14 cellular contexts compared by ENCODE assay signal in the genomic region with DNA sequence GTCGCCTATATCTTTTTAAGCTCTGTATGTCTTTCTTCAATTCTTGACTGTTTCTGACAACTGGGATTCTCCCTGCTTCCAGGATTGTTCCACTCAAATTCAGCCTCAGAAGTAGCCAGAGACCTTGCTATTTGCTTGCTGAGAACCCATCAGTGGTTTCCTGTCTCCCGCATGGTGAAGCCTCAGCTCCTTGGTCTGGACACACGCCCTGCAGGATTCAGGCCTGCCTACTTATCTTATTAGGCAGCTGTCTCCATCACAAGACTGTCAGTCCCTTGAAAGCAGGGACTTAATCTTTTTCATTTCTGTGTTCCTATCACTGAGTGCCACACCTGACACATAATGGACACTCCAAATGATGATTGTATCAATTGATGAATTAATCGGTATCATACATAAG.
DNase-seq lines count a peak whose midpoint lies in the region; ATAC-seq, FAIRE-seq and TF ChIP-seq lines count a peak whose summit lies in the region.
"Had no signal": no experiment of that assay in that cellular context is flagged by ENCODE, and none has a peak within 500 bp of the region (broad histone marks: within the 10 kb centered on the region; RNA-seq: fewer than 3 reads in every experiment).

No MANE protein-coding gene starts in this region.

- H3K4me1 Mint-ChIP-seq in astrocyte (ENCODE audit: low read depth, unreplicated experiment) (no peaks in the 10 kb centered on the region), osteocyte (ENCODE audit: unreplicated experiment) (peaks cover 20% of the 10 kb centered on the region)
- H3K4me1 Mint-ChIP-seq in activated CD4-positive, alpha-beta T cell treated with anti-CD3 and anti-CD28 coated beads, Interleukin-2, amount 10 ng/mL, durations not matched to agents 7 days and 5 days = no peaks in the 10 kb centered on the region
- H3K4me1 Mint-ChIP-seq in activated CD4-positive, alpha-beta T cell treated with anti-CD3 and anti-CD28 coated beads for 36 hours = no peaks in the 10 kb centered on the region

- ATAC-seq in activated CD4-positive, alpha-beta T cell treated with anti-CD3 and anti-CD28 coated beads for 36 hours = no peak
- no peak for ATAC-seq in HG02970 (IDR thresholded peaks at IDR 0.05; ENCODE audit: low FRiP score, unreplicated experiment)

- H3K9me3 Mint-ChIP-seq in astrocyte (ENCODE audit: unreplicated experiment) (peaks cover 3% of the 10 kb centered on the region), osteocyte (ENCODE audit: unreplicated experiment) (no peaks in the 10 kb centered on the region)
- H3K9me3 Mint-ChIP-seq in activated CD4-positive, alpha-beta T cell treated with anti-CD3 and anti-CD28 coated beads, Interleukin-2, amount 10 ng/mL, durations not matched to agents 7 days and 5 days = peaks cover 2% of the 10 kb centered on the region
- no peaks in the 10 kb centered on the region for H3K9me3 Mint-ChIP-seq in activated CD4-positive, alpha-beta T cell treated with anti-CD3 and anti-CD28 coated beads for 36 hours (ENCODE audit: low read depth)

- H3K4me1 ChIP-seq in BLaER1 treated with 17β-estradiol and CSF1 and Interleukin-3, amounts not matched to agents 10 nM and 100 nM = peaks cover 7 to 17% (median 14%) of the 10 kb centered on the region in 10 experiments; a peak in 19 of 20 replicates
- no peaks in the 10 kb centered on the region for H3K4me1 ChIP-seq in astrocyte (ENCODE audit: insufficient read depth, low read length)

- H3K36me3 ChIP-seq in BLaER1 treated with 17β-estradiol and CSF1 and Interleukin-3, amounts not matched to agents 10 nM and 100 nM = no peaks in the 10 kb centered on the region
- no peaks in the 10 kb centered on the region for H3K36me3 ChIP-seq in astrocyte (ENCODE audit: insufficient read depth, low read length)

- FAIRE-seq in astrocyte (lab: Jason Lieb, UNC) = no peak

- peak overlapping the region in 2 of 11 experiments; percentile 8 to 38; a peak in 2 of 22 replicates for H3K27ac ChIP-seq in BLaER1 treated with 17β-estradiol and CSF1 and Interleukin-3, amounts not matched to agents 10 nM and 100 nM
- no peak overlapping the region for H3K27ac ChIP-seq in astrocyte (ENCODE audit: low read depth, low read length)
- H3K27ac ChIP-seq: GM23248 had no signal

- H3K9ac ChIP-seq in BLaER1 treated with 17β-estradiol and CSF1 and Interleukin-3, amounts not matched to agents 10 nM and 100 nM = no peak overlapping the region
- H3K9ac ChIP-seq in astrocyte (ENCODE audit: low read length) = no peak overlapping the region
- H3K9ac ChIP-seq: GM23248 had no signal

- H2AFZ ChIP-seq in astrocyte (ENCODE audit: low read depth, low read length) = no peak overlapping the region
- H2AFZ ChIP-seq: GM23248 had no signal

- H3K27ac Mint-ChIP-seq in astrocyte (ENCODE audit: unreplicated experiment) = no peak overlapping the region
- peak overlapping the region; percentile 69 for H3K27ac Mint-ChIP-seq in osteocyte (ENCODE audit: unreplicated experiment)
- H3K27ac Mint-ChIP-seq in activated CD4-positive, alpha-beta T cell treated with anti-CD3 and anti-CD28 coated beads, Interleukin-2, amount 10 ng/mL, durations not matched to agents 7 days and 5 days = no peak overlapping the region
- H3K27ac Mint-ChIP-seq in activated CD4-positive, alpha-beta T cell treated with anti-CD3 and anti-CD28 coated beads for 36 hours = no peak overlapping the region

- H3K27me3 Mint-ChIP-seq in astrocyte (ENCODE audit: low read depth, unreplicated experiment) = peaks cover 3% of the 10 kb centered on the region
- H3K27me3 Mint-ChIP-seq in osteocyte (ENCODE audit: unreplicated experiment) = no peaks in the 10 kb centered on the region
- no peaks in the 10 kb centered on the region for H3K27me3 Mint-ChIP-seq in activated CD4-positive, alpha-beta T cell treated with anti-CD3 and anti-CD28 coated beads, Interleukin-2, amount 10 ng/mL, durations not matched to agents 7 days and 5 days
- peaks cover 5% of the 10 kb centered on the region for H3K27me3 Mint-ChIP-seq in activated CD4-positive, alpha-beta T cell treated with anti-CD3 and anti-CD28 coated beads for 36 hours

- peak overlapping the region in 9 of 11 experiments; percentile 32 to 79 (median 74); a peak in 18 of 22 replicates for H3K4me2 ChIP-seq in BLaER1 treated with 17β-estradiol and CSF1 and Interleukin-3, amounts not matched to agents 10 nM and 100 nM
- no peak overlapping the region for H3K4me2 ChIP-seq in astrocyte (ENCODE audit: low read length)

- H3K79me2 ChIP-seq in astrocyte (ENCODE audit: insufficient read depth, low read length) = no peaks in the 10 kb centered on the region

- no peak overlapping the region for H3K4me3 ChIP-seq in AG10803 (ENCODE audit: low read length)
- H3K4me3 ChIP-seq in BLaER1 treated with 17β-estradiol and CSF1 and Interleukin-3, amounts not matched to agents 10 nM and 100 nM = no peak overlapping the region
- H3K4me3 ChIP-seq in astrocyte (ENCODE audit: insufficient read depth, low read depth, low read length) = no peak overlapping the region
- H3K4me3 ChIP-seq: GM23248 had no signal

- POLR2A ChIA-PET in activated CD4-positive, alpha-beta T cell treated with anti-CD3 and anti-CD28 coated beads, Interleukin-2, amount 10 ng/mL, durations not matched to agents 7 days and 5 days (lab: Charles Lee) = no interaction called here
- POLR2A ChIA-PET in activated CD4-positive, alpha-beta T cell treated with anti-CD3 and anti-CD28 coated beads for 36 hours (lab: Charles Lee) = no interaction called here

- DNase-seq in AG10803 (ENCODE audit: low read depth) = peak; percentile 27
- peak; percentile 49 for DNase-seq in astrocyte (ENCODE audit: low read depth)
- no peak for DNase-seq in osteocyte (ENCODE audit: extremely low spot score, unreplicated experiment)
- no peak for DNase-seq in activated CD4-positive, alpha-beta T cell treated with anti-CD3 and anti-CD28 coated beads, Interleukin-2, amount 10 ng/mL, durations not matched to agents 7 days and 5 days
- no peak for DNase-seq in activated CD4-positive, alpha-beta T cell treated with anti-CD3 and anti-CD28 coated beads for 36 hours
- DNase-seq in NCI-H2171 (lab: John Stamatoyannopoulos, UW) = no peak
- DNase-seq: ACHN, DMS 273 treated with DMSO at 0.1 percent for 48 hours, GM23248, KBM-7, NCI-H1048, NCI-H748 treated with DMSO at 0.1 percent for 48 hours had no signal

- H3K4me3 Mint-ChIP-seq in astrocyte (ENCODE audit: unreplicated experiment) = no peak overlapping the region
- no peak overlapping the region for H3K4me3 Mint-ChIP-seq in osteocyte (ENCODE audit: unreplicated experiment)
- no peak overlapping the region for H3K4me3 Mint-ChIP-seq in activated CD4-positive, alpha-beta T cell treated with anti-CD3 and anti-CD28 coated beads, Interleukin-2, amount 10 ng/mL, durations not matched to agents 7 days and 5 days
- H3K4me3 Mint-ChIP-seq in activated CD4-positive, alpha-beta T cell treated with anti-CD3 and anti-CD28 coated beads for 36 hours = no peak overlapping the region

- intact Hi-C loops in activated CD4-positive, alpha-beta T cell treated with anti-CD3 and anti-CD28 coated beads for 36 hours (cut with DNase I, micrococcal nuclease) = no loop called here

- CTCF ChIA-PET in activated CD4-positive, alpha-beta T cell treated with anti-CD3 and anti-CD28 coated beads, Interleukin-2, amount 10 ng/mL, durations not matched to agents 7 days and 5 days (lab: Charles Lee) = no interaction called here
- CTCF ChIA-PET in activated CD4-positive, alpha-beta T cell treated with anti-CD3 and anti-CD28 coated beads for 36 hours (lab: Charles Lee) = interaction anchor here (1.5 kb wide), 1 partner anchor 23 kb away, joined by 3 read pairs; no protein-coding TSS in a partner anchor

- H3K9me3 ChIP-seq in BLaER1 treated with 17β-estradiol and CSF1 and Interleukin-3, amounts not matched to agents 10 nM and 100 nM (replicated peaks in 1 of 11) = peaks cover 0 to 6% (median 0%) of the 10 kb centered on the region in 11 experiments; a peak in 1 of 22 replicates
- H3K9me3 ChIP-seq in astrocyte (ENCODE audit: insufficient read depth, low read depth, low read length) = no peaks in the 10 kb centered on the region

- H3K36me3 Mint-ChIP-seq in astrocyte (ENCODE audit: low read depth, unreplicated experiment) (peaks cover 3% of the 10 kb centered on the region), osteocyte (ENCODE audit: unreplicated experiment) (no peaks in the 10 kb centered on the region)
- H3K36me3 Mint-ChIP-seq in activated CD4-positive, alpha-beta T cell treated with anti-CD3 and anti-CD28 coated beads, Interleukin-2, amount 10 ng/mL, durations not matched to agents 7 days and 5 days (ENCODE audit: low read depth) = no peaks in the 10 kb centered on the region
- H3K36me3 Mint-ChIP-seq in activated CD4-positive, alpha-beta T cell treated with anti-CD3 and anti-CD28 coated beads for 36 hours (ENCODE audit: low read depth) = no peaks in the 10 kb centered on the region

- H4K20me1 ChIP-seq in BLaER1 treated with 17β-estradiol and CSF1 and Interleukin-3, amounts not matched to agents 10 nM and 100 nM = no peaks in the 10 kb centered on the region
- no peaks in the 10 kb centered on the region for H4K20me1 ChIP-seq in astrocyte (ENCODE audit: insufficient read depth, low read length)

- H3K27me3 ChIP-seq in BLaER1 treated with 17β-estradiol and CSF1 and Interleukin-3, amounts not matched to agents 10 nM and 100 nM = peaks cover 0 to 16% (median 0%) of the 10 kb centered on the region in 11 experiments; a peak in 4 of 22 replicates
- no peaks in the 10 kb centered on the region for H3K27me3 ChIP-seq in astrocyte (ENCODE audit: insufficient read depth, low read length)

- TF ChIP-seq CTCF in AG10803 (conservative IDR thresholded peaks at IDR 0.05; ENCODE audit: low read length) (no peak), astrocyte (IDR thresholded peaks at IDR 0.05; ENCODE audit: insufficient read depth, low read depth, low read length) (no peak), osteocyte (IDR thresholded peaks at IDR 0.05) (no peak)

Comparison
In these comparisons a context has a peak if more than half of its experiments do, and no peak if none do; other contexts are left out.
1. DNase-seq: peak in AG10803 (single experiment) and astrocyte (single experiment); none in osteocyte (single experiment), activated CD4-positive, alpha-beta T cell treated with anti-CD3 and anti-CD28 coated beads, Interleukin-2, amount 10 ng/mL, durations not matched to agents 7 days and 5 days (single experiment), activated CD4-positive, alpha-beta T cell treated with anti-CD3 and anti-CD28 coated beads for 36 hours (single experiment) and NCI-H2171 (single experiment).